ENCODE assay signal across 1 cellular context in genomic region chr1:40802078-40803075, GRCh38.
TF ChIP-seq lines count a peak whose summit lies in the region.

No MANE protein-coding gene starts in this region.

TF ChIP-seq in K562, 482 proteins besides CTCF, POLR2A, EP300 and RAD21 (continued from another document and continues in another):
- TF ChIP-seq ELF1 (tag; IDR thresholded peaks at IDR 0.05) (peak; percentile 44; the same call in 1 of the 2 replicates), CSDE1 (IDR thresholded peaks at IDR 0.05) (no peak), CUX1 (CRISPR knock-in tag; IDR thresholded peaks at IDR 0.05) (no peak), SIX5 (IDR thresholded peaks at IDR 0.05; ENCODE audit: borderline replicate concordance in 1 of 2, insufficient read depth in 1 of 2, low read depth in 1 of 2, low read length in 2 of 2) (no peak), DIDO1 (tag; IDR thresholded peaks at IDR 0.05; ENCODE audit: low read depth) (no peak), PTRF (tag; IDR thresholded peaks at IDR 0.05) (no peak), JUN (IDR thresholded peaks at IDR 0.05; ENCODE audit: borderline replicate concordance, low read depth, low read length) (no peak), JUN (CRISPR knock-in tag; IDR thresholded peaks at IDR 0.05; ENCODE audit: borderline replicate concordance) (no peak), ZNF445 (CRISPR knock-in tag; IDR thresholded peaks at IDR 0.05; ENCODE audit: low read depth) (no peak), ZNF778 (CRISPR knock-in tag; IDR thresholded peaks at IDR 0.05) (no peak), ZFP36 (IDR thresholded peaks at IDR 0.05; ENCODE audit: low read depth, low read length, partially characterized antibody) (no peak), SRSF3 (IDR thresholded peaks at IDR 0.05; ENCODE audit: insufficient read depth, low read length) (no peak), POLR2AphosphoS5 (IDR thresholded peaks at IDR 0.05; ENCODE audit: control insufficient read depth, insufficient read depth, low read depth, low read length) (no peak), ZNF140 (CRISPR knock-in tag; IDR thresholded peaks at IDR 0.05) (no peak), NR2F6 (CRISPR knock-in tag; IDR thresholded peaks at IDR 0.05) (no peak), TFAM (CRISPR knock-in tag; conservative IDR thresholded peaks at IDR 0.05) (no peak), GTF2E2 (tag; IDR thresholded peaks at IDR 0.05) (no peak), PHF21A (IDR thresholded peaks at IDR 0.05; ENCODE audit: borderline replicate concordance, low read depth) (no peak), TCF3 (CRISPR knock-in tag; IDR thresholded peaks at IDR 0.05) (no peak), ZNF217 (CRISPR knock-in tag; IDR thresholded peaks at IDR 0.05) (no peak), RREB1 (CRISPR knock-in tag; IDR thresholded peaks at IDR 0.05) (no peak), HMGN3 (IDR thresholded peaks at IDR 0.05; ENCODE audit: borderline replicate concordance, extremely low read depth, insufficient read length, low read depth, low read length) (peak; percentile 56), ZKSCAN8 (CRISPR knock-in tag; IDR thresholded peaks at IDR 0.05) (no peak), CCNT2 (IDR thresholded peaks at IDR 0.05; ENCODE audit: borderline replicate concordance, extremely low read depth, insufficient read length, low read depth, low read length) (peak; percentile 72), GATAD2A (IDR thresholded peaks at IDR 0.05) (no peak), MEF2D (tag; conservative IDR thresholded peaks at IDR 0.05; ENCODE audit: low read depth) (no peak)
- TF ChIP-seq, protein P1, sequence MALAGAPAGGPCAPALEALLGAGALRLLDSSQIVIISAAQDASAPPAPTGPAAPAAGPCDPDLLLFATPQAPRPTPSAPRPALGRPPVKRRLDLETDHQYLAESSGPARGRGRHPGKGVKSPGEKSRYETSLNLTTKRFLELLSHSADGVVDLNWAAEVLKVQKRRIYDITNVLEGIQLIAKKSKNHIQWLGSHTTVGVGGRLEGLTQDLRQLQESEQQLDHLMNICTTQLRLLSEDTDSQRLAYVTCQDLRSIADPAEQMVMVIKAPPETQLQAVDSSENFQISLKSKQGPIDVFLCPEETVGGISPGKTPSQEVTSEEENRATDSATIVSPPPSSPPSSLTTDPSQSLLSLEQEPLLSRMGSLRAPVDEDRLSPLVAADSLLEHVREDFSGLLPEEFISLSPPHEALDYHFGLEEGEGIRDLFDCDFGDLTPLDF (CRISPR knock-in tag; IDR thresholded peaks at IDR 0.05) = 0 out of 2 replicates have a peak, but pooled peaks have one; percentile 38
- TF ChIP-seq, protein P2, sequence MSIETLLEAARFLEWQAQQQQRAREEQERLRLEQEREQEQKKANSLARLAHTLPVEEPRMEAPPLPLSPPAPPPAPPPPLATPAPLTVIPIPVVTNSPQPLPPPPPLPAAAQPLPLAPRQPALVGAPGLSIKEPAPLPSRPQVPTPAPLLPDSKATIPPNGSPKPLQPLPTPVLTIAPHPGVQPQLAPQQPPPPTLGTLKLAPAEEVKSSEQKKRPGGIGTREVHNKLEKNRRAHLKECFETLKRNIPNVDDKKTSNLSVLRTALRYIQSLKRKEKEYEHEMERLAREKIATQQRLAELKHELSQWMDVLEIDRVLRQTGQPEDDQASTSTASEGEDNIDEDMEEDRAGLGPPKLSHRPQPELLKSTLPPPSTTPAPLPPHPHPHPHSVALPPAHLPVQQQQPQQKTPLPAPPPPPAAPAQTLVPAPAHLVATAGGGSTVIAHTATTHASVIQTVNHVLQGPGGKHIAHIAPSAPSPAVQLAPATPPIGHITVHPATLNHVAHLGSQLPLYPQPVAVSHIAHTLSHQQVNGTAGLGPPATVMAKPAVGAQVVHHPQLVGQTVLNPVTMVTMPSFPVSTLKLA (conservative IDR thresholded peaks at IDR 0.05) = 0 out of 4 replicates have a peak, but pooled peaks of 1 of the 2 experiments have one; percentile 40
- TF ChIP-seq, protein P3, sequence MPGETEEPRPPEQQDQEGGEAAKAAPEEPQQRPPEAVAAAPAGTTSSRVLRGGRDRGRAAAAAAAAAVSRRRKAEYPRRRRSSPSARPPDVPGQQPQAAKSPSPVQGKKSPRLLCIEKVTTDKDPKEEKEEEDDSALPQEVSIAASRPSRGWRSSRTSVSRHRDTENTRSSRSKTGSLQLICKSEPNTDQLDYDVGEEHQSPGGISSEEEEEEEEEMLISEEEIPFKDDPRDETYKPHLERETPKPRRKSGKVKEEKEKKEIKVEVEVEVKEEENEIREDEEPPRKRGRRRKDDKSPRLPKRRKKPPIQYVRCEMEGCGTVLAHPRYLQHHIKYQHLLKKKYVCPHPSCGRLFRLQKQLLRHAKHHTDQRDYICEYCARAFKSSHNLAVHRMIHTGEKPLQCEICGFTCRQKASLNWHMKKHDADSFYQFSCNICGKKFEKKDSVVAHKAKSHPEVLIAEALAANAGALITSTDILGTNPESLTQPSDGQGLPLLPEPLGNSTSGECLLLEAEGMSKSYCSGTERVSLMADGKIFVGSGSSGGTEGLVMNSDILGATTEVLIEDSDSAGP (CRISPR knock-in tag; IDR thresholded peaks at IDR 0.05) = no peak
- TF ChIP-seq, protein P4, sequence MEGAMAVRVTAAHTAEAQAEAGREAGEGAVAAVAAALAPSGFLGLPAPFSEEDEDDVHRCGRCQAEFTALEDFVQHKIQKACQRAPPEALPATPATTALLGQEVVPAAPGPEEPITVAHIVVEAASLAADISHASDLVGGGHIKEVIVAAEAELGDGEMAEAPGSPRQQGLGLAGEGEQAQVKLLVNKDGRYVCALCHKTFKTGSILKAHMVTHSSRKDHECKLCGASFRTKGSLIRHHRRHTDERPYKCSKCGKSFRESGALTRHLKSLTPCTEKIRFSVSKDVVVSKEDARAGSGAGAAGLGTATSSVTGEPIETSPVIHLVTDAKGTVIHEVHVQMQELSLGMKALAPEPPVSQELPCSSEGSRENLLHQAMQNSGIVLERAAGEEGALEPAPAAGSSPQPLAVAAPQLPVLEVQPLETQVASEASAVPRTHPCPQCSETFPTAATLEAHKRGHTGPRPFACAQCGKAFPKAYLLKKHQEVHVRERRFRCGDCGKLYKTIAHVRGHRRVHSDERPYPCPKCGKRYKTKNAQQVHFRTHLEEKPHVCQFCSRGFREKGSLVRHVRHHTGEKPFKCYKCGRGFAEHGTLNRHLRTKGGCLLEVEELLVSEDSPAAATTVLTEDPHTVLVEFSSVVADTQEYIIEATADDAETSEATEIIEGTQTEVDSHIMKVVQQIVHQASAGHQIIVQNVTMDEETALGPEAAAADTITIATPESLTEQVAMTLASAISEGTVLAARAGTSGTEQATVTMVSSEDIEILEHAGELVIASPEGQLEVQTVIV (CRISPR knock-in tag; IDR thresholded peaks at IDR 0.05; ENCODE audit: borderline replicate concordance) = no peak
- TF ChIP-seq, protein P5, sequence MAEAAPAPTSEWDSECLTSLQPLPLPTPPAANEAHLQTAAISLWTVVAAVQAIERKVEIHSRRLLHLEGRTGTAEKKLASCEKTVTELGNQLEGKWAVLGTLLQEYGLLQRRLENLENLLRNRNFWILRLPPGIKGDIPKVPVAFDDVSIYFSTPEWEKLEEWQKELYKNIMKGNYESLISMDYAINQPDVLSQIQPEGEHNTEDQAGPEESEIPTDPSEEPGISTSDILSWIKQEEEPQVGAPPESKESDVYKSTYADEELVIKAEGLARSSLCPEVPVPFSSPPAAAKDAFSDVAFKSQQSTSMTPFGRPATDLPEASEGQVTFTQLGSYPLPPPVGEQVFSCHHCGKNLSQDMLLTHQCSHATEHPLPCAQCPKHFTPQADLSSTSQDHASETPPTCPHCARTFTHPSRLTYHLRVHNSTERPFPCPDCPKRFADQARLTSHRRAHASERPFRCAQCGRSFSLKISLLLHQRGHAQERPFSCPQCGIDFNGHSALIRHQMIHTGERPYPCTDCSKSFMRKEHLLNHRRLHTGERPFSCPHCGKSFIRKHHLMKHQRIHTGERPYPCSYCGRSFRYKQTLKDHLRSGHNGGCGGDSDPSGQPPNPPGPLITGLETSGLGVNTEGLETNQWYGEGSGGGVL (CRISPR knock-in tag; IDR thresholded peaks at IDR 0.05) = no peak
- TF ChIP-seq, protein P6, sequence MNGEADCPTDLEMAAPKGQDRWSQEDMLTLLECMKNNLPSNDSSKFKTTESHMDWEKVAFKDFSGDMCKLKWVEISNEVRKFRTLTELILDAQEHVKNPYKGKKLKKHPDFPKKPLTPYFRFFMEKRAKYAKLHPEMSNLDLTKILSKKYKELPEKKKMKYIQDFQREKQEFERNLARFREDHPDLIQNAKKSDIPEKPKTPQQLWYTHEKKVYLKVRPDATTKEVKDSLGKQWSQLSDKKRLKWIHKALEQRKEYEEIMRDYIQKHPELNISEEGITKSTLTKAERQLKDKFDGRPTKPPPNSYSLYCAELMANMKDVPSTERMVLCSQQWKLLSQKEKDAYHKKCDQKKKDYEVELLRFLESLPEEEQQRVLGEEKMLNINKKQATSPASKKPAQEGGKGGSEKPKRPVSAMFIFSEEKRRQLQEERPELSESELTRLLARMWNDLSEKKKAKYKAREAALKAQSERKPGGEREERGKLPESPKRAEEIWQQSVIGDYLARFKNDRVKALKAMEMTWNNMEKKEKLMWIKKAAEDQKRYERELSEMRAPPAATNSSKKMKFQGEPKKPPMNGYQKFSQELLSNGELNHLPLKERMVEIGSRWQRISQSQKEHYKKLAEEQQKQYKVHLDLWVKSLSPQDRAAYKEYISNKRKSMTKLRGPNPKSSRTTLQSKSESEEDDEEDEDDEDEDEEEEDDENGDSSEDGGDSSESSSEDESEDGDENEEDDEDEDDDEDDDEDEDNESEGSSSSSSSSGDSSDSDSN (IDR thresholded peaks at IDR 0.05; ENCODE audit: borderline replicate concordance in 1 of 2, low read depth in 2 of 2, low read length in 2 of 2) = no peak
